10 cellular contexts compared by ENCODE assay signal in genomic region chr17:61002316-61002736, GRCh38.
DNase-seq lines count a peak whose midpoint lies in the region; ATAC-seq, FAIRE-seq and TF ChIP-seq lines count a peak whose summit lies in the region.
"Had no signal": no experiment of that assay in that cellular context is flagged by ENCODE, and none has a peak within 500 bp of the region (broad histone marks: within the 10 kb centered on the region; RNA-seq: fewer than 3 reads in every experiment).

No MANE protein-coding gene starts in this region.

- CTCF ChIA-PET in activated CD8-positive, alpha-beta memory T cell treated with anti-CD3 and anti-CD28 coated beads, Interleukin-2, amount 10 ng/mL, durations not matched to agents 7 days and 5 days (lab: Charles Lee) = interaction anchor here (2.8 kb wide), 1 partner anchor 357 kb away, joined by 10 read pairs; no protein-coding TSS in a partner anchor

- no peaks in the 10 kb centered on the region for H3K36me3 ChIP-seq in astrocyte (ENCODE audit: insufficient read depth, low read length)

- TF ChIP-seq CTCF in astrocyte (IDR thresholded peaks at IDR 0.05; ENCODE audit: insufficient read depth, low read depth, low read length) = peak; percentile 51

- H3K4me1 Mint-ChIP-seq in activated CD8-positive, alpha-beta memory T cell treated with anti-CD3 and anti-CD28 coated beads, Interleukin-2, amount 10 ng/mL, durations not matched to agents 7 days and 5 days = peaks cover 6% of the 10 kb centered on the region
- peaks cover 2% of the 10 kb centered on the region for H3K4me1 Mint-ChIP-seq in astrocyte (ENCODE audit: low read depth, unreplicated experiment)
- H3K4me1 Mint-ChIP-seq: central memory CD8-positive, alpha-beta T cell; stimulated activated naive B cell treated with anti-CD40 and anti-IgM and Interleukin-4, amounts not matched to agents 10 μg/mL and 1 μg/mL and 100 μg/mL, for 72 hours had no signal

- no peaks in the 10 kb centered on the region for H3K27me3 ChIP-seq in astrocyte (ENCODE audit: insufficient read depth, low read length)

- H3K4me2 ChIP-seq in astrocyte (ENCODE audit: low read length) = no peak overlapping the region

- no peaks in the 10 kb centered on the region for H3K9me3 ChIP-seq in astrocyte (ENCODE audit: insufficient read depth, low read depth, low read length)

- H3K27ac Mint-ChIP-seq in activated CD8-positive, alpha-beta memory T cell treated with anti-CD3 and anti-CD28 coated beads, Interleukin-2, amount 10 ng/mL, durations not matched to agents 7 days and 5 days = no peak overlapping the region
- H3K27ac Mint-ChIP-seq in astrocyte (ENCODE audit: unreplicated experiment) = no peak overlapping the region
- H3K27ac Mint-ChIP-seq: stimulated activated naive B cell treated with anti-CD40 and anti-IgM and Interleukin-4, amounts not matched to agents 10 μg/mL and 1 μg/mL and 100 μg/mL, for 72 hours had no signal

- H3K4me1 ChIP-seq in astrocyte (ENCODE audit: insufficient read depth, low read length) = no peaks in the 10 kb centered on the region

- H3K79me2 ChIP-seq in astrocyte (ENCODE audit: insufficient read depth, low read length) = no peaks in the 10 kb centered on the region

- H3K36me3 Mint-ChIP-seq in activated CD8-positive, alpha-beta memory T cell treated with anti-CD3 and anti-CD28 coated beads, Interleukin-2, amount 10 ng/mL, durations not matched to agents 7 days and 5 days = peaks cover 3% of the 10 kb centered on the region
- no peaks in the 10 kb centered on the region for H3K36me3 Mint-ChIP-seq in astrocyte (ENCODE audit: low read depth, unreplicated experiment)

- ATAC-seq in activated CD8-positive, alpha-beta memory T cell treated with anti-CD3 and anti-CD28 coated beads, Interleukin-2, amount 10 ng/mL, durations not matched to agents 7 days and 5 days = peak; percentile 47
- ATAC-seq in left lobe of liver = peak; percentile 80
- ATAC-seq in GM19455 (IDR thresholded peaks at IDR 0.05; ENCODE audit: unreplicated experiment) = no peak
- no peak for ATAC-seq in GM21529 (IDR thresholded peaks at IDR 0.05; ENCODE audit: unreplicated experiment)

- no peaks in the 10 kb centered on the region for H4K20me1 ChIP-seq in astrocyte (ENCODE audit: insufficient read depth, low read length)

- H3K4me3 Mint-ChIP-seq in activated CD8-positive, alpha-beta memory T cell treated with anti-CD3 and anti-CD28 coated beads, Interleukin-2, amount 10 ng/mL, durations not matched to agents 7 days and 5 days = no peak overlapping the region
- H3K4me3 Mint-ChIP-seq in astrocyte (ENCODE audit: unreplicated experiment) = no peak overlapping the region
- H3K4me3 Mint-ChIP-seq: central memory CD8-positive, alpha-beta T cell; stimulated activated naive B cell treated with anti-CD40 and anti-IgM and Interleukin-4, amounts not matched to agents 10 μg/mL and 1 μg/mL and 100 μg/mL, for 72 hours had no signal

- H3K27me3 Mint-ChIP-seq in activated CD8-positive, alpha-beta memory T cell treated with anti-CD3 and anti-CD28 coated beads, Interleukin-2, amount 10 ng/mL, durations not matched to agents 7 days and 5 days = no peaks in the 10 kb centered on the region
- no peaks in the 10 kb centered on the region for H3K27me3 Mint-ChIP-seq in astrocyte (ENCODE audit: low read depth, unreplicated experiment)
- H3K27me3 Mint-ChIP-seq: central memory CD8-positive, alpha-beta T cell had no signal

- no peak overlapping the region for H3K27ac ChIP-seq in astrocyte (ENCODE audit: low read depth, low read length)

- H3K9me3 Mint-ChIP-seq in activated CD8-positive, alpha-beta memory T cell treated with anti-CD3 and anti-CD28 coated beads, Interleukin-2, amount 10 ng/mL, durations not matched to agents 7 days and 5 days (ENCODE audit: low read depth) = no peaks in the 10 kb centered on the region
- H3K9me3 Mint-ChIP-seq in astrocyte (ENCODE audit: unreplicated experiment) = no peaks in the 10 kb centered on the region
- H3K9me3 Mint-ChIP-seq: central memory CD8-positive, alpha-beta T cell had no signal

- H3K9ac ChIP-seq in astrocyte (ENCODE audit: low read length) = no peak overlapping the region

- H2AFZ ChIP-seq in astrocyte (ENCODE audit: low read depth, low read length) = no peak overlapping the region

- no peak overlapping the region for H3K4me3 ChIP-seq in astrocyte (ENCODE audit: insufficient read depth, low read depth, low read length)

- no peak for DNase-seq in activated CD8-positive, alpha-beta memory T cell treated with anti-CD3 and anti-CD28 coated beads, Interleukin-2, amount 10 ng/mL, durations not matched to agents 7 days and 5 days
- no peak for DNase-seq in activated CD8-positive, alpha-beta memory T cell treated with anti-CD3 and anti-CD28 coated beads, Interleukin-2, amount 50 U/mL, for 48 hours
- DNase-seq in NCI-H146 (lab: John Stamatoyannopoulos, UW) (peak; percentile 37), astrocyte (ENCODE audit: low read depth) (peak; percentile 37), left lobe of liver (ENCODE audit: low spot score) (no peak), midbrain (lab: John Stamatoyannopoulos, UW) (no peak)
- DNase-seq: stimulated activated naive B cell treated with anti-CD40 and anti-IgM and Interleukin-4, amounts not matched to agents 10 μg/mL and 1 μg/mL and 100 μg/mL, for 72 hours had no signal

- FAIRE-seq in astrocyte (lab: Jason Lieb, UNC) = peak; percentile 56

Comparison
In these comparisons a context has a peak if more than half of its experiments do, and no peak if none do; other contexts are left out.
1. ATAC-seq: peak in activated CD8-positive, alpha-beta memory T cell treated with anti-CD3 and anti-CD28 coated beads, Interleukin-2, amount 10 ng/mL, durations not matched to agents 7 days and 5 days (single experiment) and left lobe of liver (single experiment); none in GM19455 (single experiment) and GM21529 (single experiment).
2. DNase-seq: peak in NCI-H146 (single experiment) and astrocyte (single experiment); none in activated CD8-positive, alpha-beta memory T cell treated with anti-CD3 and anti-CD28 coated beads, Interleukin-2, amount 10 ng/mL, durations not matched to agents 7 days and 5 days (single experiment), activated CD8-positive, alpha-beta memory T cell treated with anti-CD3 and anti-CD28 coated beads, Interleukin-2, amount 50 U/mL, for 48 hours (single experiment), left lobe of liver (single experiment) and midbrain (single experiment).